1 cellular context compared by ENCODE assay signal in the genomic region with DNA sequence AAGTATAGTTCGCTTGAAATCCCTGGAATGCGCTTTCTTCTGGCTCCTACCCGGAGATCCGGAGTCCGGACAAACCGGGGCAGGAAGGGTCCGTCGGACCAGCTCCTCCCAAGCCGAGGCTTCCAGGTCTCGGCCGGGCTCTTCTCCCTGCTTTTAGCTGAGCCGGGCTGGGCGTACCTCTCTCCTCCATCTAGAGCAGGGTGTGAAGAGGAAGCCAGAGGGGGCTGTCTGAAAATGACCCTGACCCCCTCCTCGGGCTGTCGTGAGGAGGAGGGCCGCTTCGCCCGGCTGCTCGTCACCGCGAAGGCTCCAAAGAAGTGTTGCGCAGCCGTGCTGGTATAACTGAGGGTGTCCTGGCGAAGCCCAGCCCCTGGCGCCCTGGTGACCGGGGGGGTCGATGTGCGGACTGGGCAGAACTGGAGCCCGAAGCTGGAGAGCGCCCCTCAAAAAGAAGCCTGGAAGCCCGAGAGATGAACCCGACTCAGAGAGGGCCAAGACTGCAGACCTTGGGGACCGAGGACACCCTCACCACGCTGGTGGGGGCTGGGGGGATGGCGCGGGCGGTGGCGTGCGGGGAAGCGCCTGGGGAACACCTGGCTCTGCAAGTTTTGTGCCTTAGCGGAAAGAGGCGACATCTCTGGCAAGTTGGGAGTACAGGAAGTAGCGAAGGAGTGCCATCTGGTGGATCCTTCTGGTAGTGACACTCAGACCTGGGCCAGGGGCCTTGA.
TF ChIP-seq lines count a peak whose summit lies in the region.

No MANE protein-coding gene starts in this region.

TF ChIP-seq in HepG2, 621 proteins besides CTCF, POLR2A, EP300 and RAD21 (continued from another document):
- TF ChIP-seq, protein P1, sequence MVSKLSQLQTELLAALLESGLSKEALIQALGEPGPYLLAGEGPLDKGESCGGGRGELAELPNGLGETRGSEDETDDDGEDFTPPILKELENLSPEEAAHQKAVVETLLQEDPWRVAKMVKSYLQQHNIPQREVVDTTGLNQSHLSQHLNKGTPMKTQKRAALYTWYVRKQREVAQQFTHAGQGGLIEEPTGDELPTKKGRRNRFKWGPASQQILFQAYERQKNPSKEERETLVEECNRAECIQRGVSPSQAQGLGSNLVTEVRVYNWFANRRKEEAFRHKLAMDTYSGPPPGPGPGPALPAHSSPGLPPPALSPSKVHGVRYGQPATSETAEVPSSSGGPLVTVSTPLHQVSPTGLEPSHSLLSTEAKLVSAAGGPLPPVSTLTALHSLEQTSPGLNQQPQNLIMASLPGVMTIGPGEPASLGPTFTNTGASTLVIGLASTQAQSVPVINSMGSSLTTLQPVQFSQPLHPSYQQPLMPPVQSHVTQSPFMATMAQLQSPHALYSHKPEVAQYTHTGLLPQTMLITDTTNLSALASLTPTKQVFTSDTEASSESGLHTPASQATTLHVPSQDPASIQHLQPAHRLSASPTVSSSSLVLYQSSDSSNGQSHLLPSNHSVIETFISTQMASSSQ (IDR thresholded peaks at IDR 0.05; ENCODE audit: low read depth) = no peak
- TF ChIP-seq, protein P1 (CRISPR knock-in tag; IDR thresholded peaks at IDR 0.05; ENCODE audit: borderline replicate concordance) = no peak
- TF ChIP-seq ZNF724P (CRISPR knock-in tag; IDR thresholded peaks at IDR 0.05; ENCODE audit: borderline replicate concordance) = peak; percentile 55; the same call in 1 of the 2 replicates
- TF ChIP-seq ZFYVE20 (CRISPR knock-in tag; IDR thresholded peaks at IDR 0.05; ENCODE audit: borderline replicate concordance, low read depth) = no peak
- TF ChIP-seq TEAD3 (CRISPR knock-in tag; optimal IDR thresholded peaks at IDR 0.05; ENCODE audit: borderline replicate concordance) = peak; percentile 18
- TF ChIP-seq TAF15 (IDR thresholded peaks at IDR 0.05; ENCODE audit: low read depth, low read length, poor library complexity, severe bottlenecking) = no peak
- TF ChIP-seq ZNF75D (CRISPR knock-in tag; IDR thresholded peaks at IDR 0.05; ENCODE audit: borderline replicate concordance) = no peak
- TF ChIP-seq, protein P2, sequence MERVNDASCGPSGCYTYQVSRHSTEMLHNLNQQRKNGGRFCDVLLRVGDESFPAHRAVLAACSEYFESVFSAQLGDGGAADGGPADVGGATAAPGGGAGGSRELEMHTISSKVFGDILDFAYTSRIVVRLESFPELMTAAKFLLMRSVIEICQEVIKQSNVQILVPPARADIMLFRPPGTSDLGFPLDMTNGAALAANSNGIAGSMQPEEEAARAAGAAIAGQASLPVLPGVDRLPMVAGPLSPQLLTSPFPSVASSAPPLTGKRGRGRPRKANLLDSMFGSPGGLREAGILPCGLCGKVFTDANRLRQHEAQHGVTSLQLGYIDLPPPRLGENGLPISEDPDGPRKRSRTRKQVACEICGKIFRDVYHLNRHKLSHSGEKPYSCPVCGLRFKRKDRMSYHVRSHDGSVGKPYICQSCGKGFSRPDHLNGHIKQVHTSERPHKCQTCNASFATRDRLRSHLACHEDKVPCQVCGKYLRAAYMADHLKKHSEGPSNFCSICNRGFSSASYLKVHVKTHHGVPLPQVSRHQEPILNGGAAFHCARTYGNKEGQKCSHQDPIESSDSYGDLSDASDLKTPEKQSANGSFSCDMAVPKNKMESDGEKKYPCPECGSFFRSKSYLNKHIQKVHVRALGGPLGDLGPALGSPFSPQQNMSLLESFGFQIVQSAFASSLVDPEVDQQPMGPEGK (CRISPR knock-in tag; IDR thresholded peaks at IDR 0.05) = peak; percentile 75; the same call in 1 of the 2 replicates
- TF ChIP-seq, protein P3, sequence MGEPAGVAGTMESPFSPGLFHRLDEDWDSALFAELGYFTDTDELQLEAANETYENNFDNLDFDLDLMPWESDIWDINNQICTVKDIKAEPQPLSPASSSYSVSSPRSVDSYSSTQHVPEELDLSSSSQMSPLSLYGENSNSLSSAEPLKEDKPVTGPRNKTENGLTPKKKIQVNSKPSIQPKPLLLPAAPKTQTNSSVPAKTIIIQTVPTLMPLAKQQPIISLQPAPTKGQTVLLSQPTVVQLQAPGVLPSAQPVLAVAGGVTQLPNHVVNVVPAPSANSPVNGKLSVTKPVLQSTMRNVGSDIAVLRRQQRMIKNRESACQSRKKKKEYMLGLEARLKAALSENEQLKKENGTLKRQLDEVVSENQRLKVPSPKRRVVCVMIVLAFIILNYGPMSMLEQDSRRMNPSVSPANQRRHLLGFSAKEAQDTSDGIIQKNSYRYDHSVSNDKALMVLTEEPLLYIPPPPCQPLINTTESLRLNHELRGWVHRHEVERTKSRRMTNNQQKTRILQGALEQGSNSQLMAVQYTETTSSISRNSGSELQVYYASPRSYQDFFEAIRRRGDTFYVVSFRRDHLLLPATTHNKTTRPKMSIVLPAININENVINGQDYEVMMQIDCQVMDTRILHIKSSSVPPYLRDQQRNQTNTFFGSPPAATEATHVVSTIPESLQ (CRISPR knock-in tag; conservative IDR thresholded peaks at IDR 0.05) = no peak
- no peak for TF ChIP-seq MLLT10 (CRISPR knock-in tag; IDR thresholded peaks at IDR 0.05)
- TF ChIP-seq, protein P4, sequence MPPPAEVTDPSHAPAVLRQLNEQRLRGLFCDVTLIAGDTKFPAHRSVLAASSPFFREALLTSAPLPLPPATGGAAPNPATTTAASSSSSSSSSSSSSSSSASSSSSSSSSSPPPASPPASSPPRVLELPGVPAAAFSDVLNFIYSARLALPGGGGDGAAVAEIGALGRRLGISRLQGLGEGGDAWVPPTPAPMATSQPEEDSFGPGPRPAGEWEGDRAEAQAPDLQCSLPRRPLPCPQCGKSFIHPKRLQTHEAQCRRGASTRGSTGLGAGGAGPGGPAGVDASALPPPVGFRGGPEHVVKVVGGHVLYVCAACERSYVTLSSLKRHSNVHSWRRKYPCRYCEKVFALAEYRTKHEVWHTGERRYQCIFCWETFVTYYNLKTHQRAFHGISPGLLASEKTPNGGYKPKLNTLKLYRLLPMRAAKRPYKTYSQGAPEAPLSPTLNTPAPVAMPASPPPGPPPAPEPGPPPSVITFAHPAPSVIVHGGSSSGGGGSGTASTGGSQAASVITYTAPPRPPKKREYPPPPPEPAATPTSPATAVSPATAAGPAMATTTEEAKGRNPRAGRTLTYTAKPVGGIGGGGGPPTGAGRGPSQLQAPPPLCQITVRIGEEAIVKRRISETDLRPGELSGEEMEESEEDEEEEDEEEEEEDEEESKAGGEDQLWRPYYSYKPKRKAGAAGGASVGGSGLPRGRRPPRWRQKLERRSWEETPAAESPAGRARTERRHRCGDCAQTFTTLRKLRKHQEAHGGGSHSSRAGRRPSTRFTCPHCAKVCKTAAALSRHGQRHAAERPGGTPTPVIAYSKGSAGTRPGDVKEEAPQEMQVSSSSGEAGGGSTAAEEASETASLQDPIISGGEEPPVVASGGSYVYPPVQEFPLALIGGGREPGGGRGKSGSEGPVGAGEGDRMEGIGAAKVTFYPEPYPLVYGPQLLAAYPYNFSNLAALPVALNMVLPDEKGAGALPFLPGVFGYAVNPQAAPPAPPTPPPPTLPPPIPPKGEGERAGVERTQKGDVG (CRISPR knock-in tag; IDR thresholded peaks at IDR 0.05; ENCODE audit: borderline replicate concordance) = no peak
- no peak for TF ChIP-seq PHF5A (CRISPR knock-in tag; IDR thresholded peaks at IDR 0.05; ENCODE audit: low read depth, unreplicated experiment)
- TF ChIP-seq ZNF432 (CRISPR knock-in tag; IDR thresholded peaks at IDR 0.05; ENCODE audit: borderline replicate concordance) = no peak
- TF ChIP-seq, protein P5, sequence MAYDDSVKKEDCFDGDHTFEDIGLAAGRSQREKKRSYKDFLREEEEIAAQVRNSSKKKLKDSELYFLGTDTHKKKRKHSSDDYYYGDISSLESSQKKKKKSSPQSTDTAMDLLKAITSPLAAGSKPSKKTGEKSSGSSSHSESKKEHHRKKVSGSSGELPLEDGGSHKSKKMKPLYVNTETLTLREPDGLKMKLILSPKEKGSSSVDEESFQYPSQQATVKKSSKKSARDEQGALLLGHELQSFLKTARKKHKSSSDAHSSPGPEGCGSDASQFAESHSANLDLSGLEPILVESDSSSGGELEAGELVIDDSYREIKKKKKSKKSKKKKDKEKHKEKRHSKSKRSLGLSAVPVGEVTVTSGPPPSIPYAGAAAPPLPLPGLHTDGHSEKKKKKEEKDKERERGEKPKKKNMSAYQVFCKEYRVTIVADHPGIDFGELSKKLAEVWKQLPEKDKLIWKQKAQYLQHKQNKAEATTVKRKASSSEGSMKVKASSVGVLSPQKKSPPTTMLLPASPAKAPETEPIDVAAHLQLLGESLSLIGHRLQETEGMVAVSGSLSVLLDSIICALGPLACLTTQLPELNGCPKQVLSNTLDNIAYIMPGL (CRISPR knock-in tag; IDR thresholded peaks at IDR 0.05; ENCODE audit: borderline replicate concordance in 1 of 2, low read depth in 1 of 2) = peak; percentile 66 to 83; a peak in 3 of 4 replicates
- TF ChIP-seq SAFB2 (CRISPR knock-in tag; IDR thresholded peaks at IDR 0.05; ENCODE audit: borderline replicate concordance, low read depth) = no peak
- TF ChIP-seq SNAPC2 (CRISPR knock-in tag; IDR thresholded peaks at IDR 0.05) = no peak
- no peak for TF ChIP-seq RORA (CRISPR knock-in tag; IDR thresholded peaks at IDR 0.05)
- TF ChIP-seq ZNF772 (CRISPR knock-in tag; IDR thresholded peaks at IDR 0.05) = no peak
- no peak for TF ChIP-seq FOXK2 (IDR thresholded peaks at IDR 0.05)
- TF ChIP-seq ZNF550 (CRISPR knock-in tag; IDR thresholded peaks at IDR 0.05; ENCODE audit: borderline replicate concordance) = no peak
- TF ChIP-seq, protein P6, sequence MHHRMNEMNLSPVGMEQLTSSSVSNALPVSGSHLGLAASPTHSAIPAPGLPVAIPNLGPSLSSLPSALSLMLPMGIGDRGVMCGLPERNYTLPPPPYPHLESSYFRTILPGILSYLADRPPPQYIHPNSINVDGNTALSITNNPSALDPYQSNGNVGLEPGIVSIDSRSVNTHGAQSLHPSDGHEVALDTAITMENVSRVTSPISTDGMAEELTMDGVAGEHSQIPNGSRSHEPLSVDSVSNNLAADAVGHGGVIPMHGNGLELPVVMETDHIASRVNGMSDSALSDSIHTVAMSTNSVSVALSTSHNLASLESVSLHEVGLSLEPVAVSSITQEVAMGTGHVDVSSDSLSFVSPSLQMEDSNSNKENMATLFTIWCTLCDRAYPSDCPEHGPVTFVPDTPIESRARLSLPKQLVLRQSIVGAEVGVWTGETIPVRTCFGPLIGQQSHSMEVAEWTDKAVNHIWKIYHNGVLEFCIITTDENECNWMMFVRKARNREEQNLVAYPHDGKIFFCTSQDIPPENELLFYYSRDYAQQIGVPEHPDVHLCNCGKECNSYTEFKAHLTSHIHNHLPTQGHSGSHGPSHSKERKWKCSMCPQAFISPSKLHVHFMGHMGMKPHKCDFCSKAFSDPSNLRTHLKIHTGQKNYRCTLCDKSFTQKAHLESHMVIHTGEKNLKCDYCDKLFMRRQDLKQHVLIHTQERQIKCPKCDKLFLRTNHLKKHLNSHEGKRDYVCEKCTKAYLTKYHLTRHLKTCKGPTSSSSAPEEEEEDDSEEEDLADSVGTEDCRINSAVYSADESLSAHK (CRISPR knock-in tag; IDR thresholded peaks at IDR 0.05; ENCODE audit: borderline replicate concordance) = no peak
- TF ChIP-seq, protein P7, sequence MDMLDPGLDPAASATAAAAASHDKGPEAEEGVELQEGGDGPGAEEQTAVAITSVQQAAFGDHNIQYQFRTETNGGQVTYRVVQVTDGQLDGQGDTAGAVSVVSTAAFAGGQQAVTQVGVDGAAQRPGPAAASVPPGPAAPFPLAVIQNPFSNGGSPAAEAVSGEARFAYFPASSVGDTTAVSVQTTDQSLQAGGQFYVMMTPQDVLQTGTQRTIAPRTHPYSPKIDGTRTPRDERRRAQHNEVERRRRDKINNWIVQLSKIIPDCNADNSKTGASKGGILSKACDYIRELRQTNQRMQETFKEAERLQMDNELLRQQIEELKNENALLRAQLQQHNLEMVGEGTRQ (IDR thresholded peaks at IDR 0.05; ENCODE audit: low read depth, low read length) = no peak
- TF ChIP-seq, protein P7 (CRISPR knock-in tag; IDR thresholded peaks at IDR 0.05; ENCODE audit: borderline replicate concordance) = no peak
- TF ChIP-seq MAZ (IDR thresholded peaks at IDR 0.05; ENCODE audit: borderline replicate concordance, low read depth, low read length) = no peak
- TF ChIP-seq MAZ (CRISPR knock-in tag; IDR thresholded peaks at IDR 0.05; ENCODE audit: low read depth) = no peak
